Comparison of ENCODE assay signal across 8 cellular contexts in genomic region chr15:40472171-40472727, GRCh38. TPM values are rescaled to one million over a fixed set of nuclear protein-coding genes. Genes with fewer than 3 reads are reported as not detected.
DNase-seq lines count a peak whose midpoint lies in the region; ATAC-seq and TF ChIP-seq lines count a peak whose summit lies in the region.
"Had no signal": no experiment of that assay in that cellular context is flagged by ENCODE, and none has a peak within 500 bp of the region (broad histone marks: within the 10 kb centered on the region; RNA-seq: fewer than 3 reads in every experiment).

No MANE protein-coding gene starts in this region.

- no peaks in the 10 kb centered on the region for H3K36me3 ChIP-seq in HCT116 (ENCODE audit: control insufficient read depth in 1 of 2, insufficient read depth in 2 of 2, low read length in 2 of 2)
- H3K36me3 ChIP-seq in spleen = peaks cover 0 to 5% (median 0%) of the 10 kb centered on the region in 6 donors

- H4K20me1 ChIP-seq in HCT116 (ENCODE audit: insufficient read depth) = no peaks in the 10 kb centered on the region

- no peak for DNase-seq in HCT116 (ENCODE audit: low read depth, low spot score)
- no peak for DNase-seq in fibroblast of villous mesenchyme (ENCODE audit: low read depth)
- peak; percentile 73 for DNase-seq in spleen
- DNase-seq in DMS 273 treated with DMSO at 0.1 percent for 48 hours (lab: John Stamatoyannopoulos, UW) = no peak
- DNase-seq in NCI-H1105 (lab: John Stamatoyannopoulos, UW) = no peak
- DNase-seq in epidermal melanocyte (ENCODE audit: insufficient read length, low spot score) = no peak
- DNase-seq: activated CD4-positive, alpha-beta T cell treated with anti-CD3 and anti-CD28 coated beads for 4 hours had no signal

- no peaks in the 10 kb centered on the region for H3K27me3 ChIP-seq in HCT116 (ENCODE audit: insufficient read depth, low read length)
- H3K27me3 ChIP-seq in spleen (replicated peaks in 1 of 7) = no peaks in the 10 kb centered on the region

- WGBS in spleen, 5 donors = 65 to 76% (median 72%) methylated on average over 6 to 9 of the region's 9 CpGs

- H3K79me2 ChIP-seq in HCT116 (ENCODE audit: insufficient read depth, low read length) = peaks cover 3% of the 10 kb centered on the region; the same call in 1 of the 2 replicates

- BruUV-seq in HCT116 (replicated peaks; lab: Mats Ljungman, UMichigan) = no TSS peak

- CTCF ChIA-PET in HCT116 (lab: Charles Lee) = no interaction called here

- H3K9me3 ChIP-seq in HCT116 (ENCODE audit: control insufficient read depth in 1 of 2, insufficient read depth in 1 of 2, low read depth in 1 of 2, low read length in 2 of 2) (no peaks in the 10 kb centered on the region), spleen (no peaks in the 10 kb centered on the region)

- POLR2A ChIA-PET in HCT116 (lab: Charles Lee) = no interaction called here

- H3K4me3 ChIP-seq in HCT116 (replicated peaks in 1 of 2; ENCODE audit: low read depth in 1 of 2, low read length in 2 of 2) (peak overlapping the region; percentile 77 to 86), fibroblast of villous mesenchyme (ENCODE audit: low read depth, low read length) (peak overlapping the region; percentile 77), spleen (peak overlapping the region; percentile 71 to 91 (median 78))

- RAD21 ChIA-PET in HCT116 (lab: Charles Lee; ENCODE audit: low non-redundant PET in 1 of 2, low total read pairs in 2 of 2, uncharacterized antibody in 2 of 2, unreplicated experiment in 2 of 2) = no interaction called here

- no peak; the same call in 1 of the 2 replicates for ATAC-seq in HCT116

- no peak for TF ChIP-seq POLR2A in HCT116 (IDR thresholded peaks at IDR 0.05; ENCODE audit: borderline replicate concordance, extremely low read depth, insufficient read depth, insufficient read length)
- TF ChIP-seq POLR2A in spleen (IDR thresholded peaks at IDR 0.05) = no peak

- peaks cover 14 to 22% of the 10 kb centered on the region in 2 experiments for H3K4me1 ChIP-seq in HCT116 (ENCODE audit: control insufficient read depth in 1 of 2, insufficient read depth in 2 of 2, low read length in 2 of 2)
- peaks cover 5 to 30% (median 19%) of the 10 kb centered on the region in 6 donors for H3K4me1 ChIP-seq in spleen

- TF ChIP-seq RAD21 in HCT116 (IDR thresholded peaks at IDR 0.05; ENCODE audit: low read depth) = no peak

- H3K27ac ChIP-seq in HCT116 (ENCODE audit: low read depth, low read length) = peak overlapping the region; percentile 79; the same call in 1 of the 2 replicates
- peak overlapping the region; percentile 88 for H3K27ac ChIP-seq in VCaP
- peak overlapping the region in 3 of 8 donors; percentile 91 to 96 (median 92) for H3K27ac ChIP-seq in spleen

- intact Hi-C loops in HCT116 (cut with micrococcal nuclease) (no loop called here), spleen (cut with DNase I; ENCODE audit: low total_unique reads) (no loop called here)

- no peak overlapping the region for H2AFZ ChIP-seq in HCT116 (ENCODE audit: low read depth, low read length, poor library complexity, severe bottlenecking)

- H3K9ac ChIP-seq in HCT116 (ENCODE audit: low read length) = peak overlapping the region; percentile 80; the same call in 1 of the 2 replicates

- no peaks in the 10 kb centered on the region for H3K9me2 ChIP-seq in HCT116 (ENCODE audit: insufficient read depth)

- TF ChIP-seq CTCF in HCT116 (IDR thresholded peaks at IDR 0.05 in 2 of 3, conservative IDR thresholded peaks at IDR 0.05 in 1 of 3; ENCODE audit: borderline replicate concordance in 1 of 3, insufficient read depth in 1 of 3, low read depth in 2 of 3, low read length in 2 of 3) (no peak), VCaP (conservative IDR thresholded peaks at IDR 0.05) (no peak), fibroblast of villous mesenchyme (IDR thresholded peaks at IDR 0.05; ENCODE audit: insufficient read depth, low read depth, low read length) (no peak), spleen (IDR thresholded peaks at IDR 0.05 in 8 of 11, conservative IDR thresholded peaks at IDR 0.05 in 3 of 11) (no peak)

- H3K4me2 ChIP-seq in HCT116 (ENCODE audit: low read length) = peak overlapping the region; percentile 100

TF ChIP-seq in HCT116, 20 proteins besides CTCF, POLR2A, EP300 and RAD21:
- TF ChIP-seq CBX3 (IDR thresholded peaks at IDR 0.05; ENCODE audit: low read depth) (no peak), ELF1 (IDR thresholded peaks at IDR 0.05; ENCODE audit: borderline replicate concordance, low read depth) (no peak), ZFX (IDR thresholded peaks at IDR 0.05) (no peak), MAX (IDR thresholded peaks at IDR 0.05) (no peak), JUND (IDR thresholded peaks at IDR 0.05) (no peak), SRF (IDR thresholded peaks at IDR 0.05; ENCODE audit: low read depth) (no peak), SP1 (IDR thresholded peaks at IDR 0.05; ENCODE audit: low read depth) (no peak), EZH2 (IDR thresholded peaks at IDR 0.05) (no peak), ZNF274 (IDR thresholded peaks at IDR 0.05; ENCODE audit: low read depth, low read length) (no peak), POLR2AphosphoS5 (IDR thresholded peaks at IDR 0.05; ENCODE audit: low read depth, low read length) (no peak), ZBTB33 (IDR thresholded peaks at IDR 0.05; ENCODE audit: extremely low read depth, insufficient replicate concordance, low read length) (no peak), TCF7L2 (IDR thresholded peaks at IDR 0.05; ENCODE audit: borderline replicate concordance, extremely low read depth, insufficient read depth, insufficient read length) (no peak), EZH2phosphoT487 (IDR thresholded peaks at IDR 0.05; ENCODE audit: borderline replicate concordance) (no peak), YY1 (IDR thresholded peaks at IDR 0.05; ENCODE audit: extremely low read depth, insufficient replicate concordance, low read depth, low read length) (no peak), SIN3A (IDR thresholded peaks at IDR 0.05; ENCODE audit: low read depth) (no peak), FOSL1 (IDR thresholded peaks at IDR 0.05; ENCODE audit: low read depth) (no peak), ATF3 (IDR thresholded peaks at IDR 0.05) (no peak)

RNA-seq across cellular contexts. Expression of gene CHST14, which starts 1.5 kb away (rescaled TPM):
- total RNA-seq in HCT116 (2021; ENCODE audit: unreplicated experiment) (12.7 TPM), fibroblast of villous mesenchyme (12.9 and 14.2 TPM in 2 replicates), spleen (10 to 100 TPM; 12.0 to 18.5 (median 15.3) TPM)
- 10.2 and 10.8 TPM in 2 replicates for polyA plus RNA-seq in HCT116 (2012)
- 10 to 100 TPM in 1 of 3 donors, 1 to 10 TPM in 2; 7.1 to 10.6 (median 9.0) TPM for polyA plus RNA-seq in spleen

RNA-seq across cellular contexts. Expression of gene BAHD1, which starts 31.5 kb away (rescaled TPM):
- 25.0 TPM for total RNA-seq in HCT116 (2021; ENCODE audit: unreplicated experiment)
- polyA plus RNA-seq in HCT116 (2012) = 18.0 and 18.8 TPM in 2 replicates
- 9.3 and 11.2 TPM in 2 replicates for total RNA-seq in fibroblast of villous mesenchyme
- total RNA-seq in spleen = 10 to 100 TPM; 13.5 to 27.0 (median 22.2) TPM
- polyA plus RNA-seq in spleen = 10 to 100 TPM in 1 of 3 donors, 1 to 10 TPM in 2; 7.4 to 14.2 (median 8.7) TPM
